2 cellular contexts compared by ENCODE assay signal in genomic region chr4:134756456-134756855, GRCh38.
TF ChIP-seq lines count a peak whose summit lies in the region.

No MANE protein-coding gene starts in this region.

TF ChIP-seq in SK-N-SH, 30 proteins besides CTCF, POLR2A, EP300 and RAD21 (continued from another document):
- TF ChIP-seq REST (IDR thresholded peaks at IDR 0.05; ENCODE audit: low read depth, low read length) (no peak), MEF2A (IDR thresholded peaks at IDR 0.05; ENCODE audit: borderline replicate concordance, low read depth) (no peak), SIN3A (IDR thresholded peaks at IDR 0.05; ENCODE audit: borderline replicate concordance, low read depth, low read length) (no peak), MAX (IDR thresholded peaks at IDR 0.05; ENCODE audit: low read depth) (no peak), TEAD4 (IDR thresholded peaks at IDR 0.05; ENCODE audit: borderline replicate concordance, insufficient read depth) (no peak), POLR2AphosphoS5 (IDR thresholded peaks at IDR 0.05; ENCODE audit: low read depth, low read length) (no peak), USF1 (IDR thresholded peaks at IDR 0.05; ENCODE audit: borderline replicate concordance, low read depth) (no peak), FOSL2 (IDR thresholded peaks at IDR 0.05; ENCODE audit: borderline replicate concordance, low read depth) (no peak), YY1 (IDR thresholded peaks at IDR 0.05; ENCODE audit: low read depth) (no peak), RCOR1 (IDR thresholded peaks at IDR 0.05; ENCODE audit: low read length) (no peak), RXRA (IDR thresholded peaks at IDR 0.05; ENCODE audit: borderline replicate concordance, low read depth) (no peak), MXI1 (IDR thresholded peaks at IDR 0.05; ENCODE audit: low read depth, low read length) (no peak), FOXM1 (IDR thresholded peaks at IDR 0.05; ENCODE audit: low read depth) (no peak), FOXJ3 (CRISPR knock-in tag; IDR thresholded peaks at IDR 0.05) (no peak)

TF ChIP-seq in SK-N-SH treated with all-trans-retinoic acid at 6 μM for 48 hours, 23 proteins besides CTCF, POLR2A, EP300 and RAD21 (continued from another document):
- TF ChIP-seq TOX (CRISPR knock-in tag; IDR thresholded peaks at IDR 0.05; ENCODE audit: borderline replicate concordance), result no peak
- TF ChIP-seq SNAI2 (CRISPR knock-in tag; IDR thresholded peaks at IDR 0.05), result no peak
- TF ChIP-seq PPARA (CRISPR knock-in tag; IDR thresholded peaks at IDR 0.05; ENCODE audit: borderline replicate concordance), result no peak
- TF ChIP-seq POU6F1 (CRISPR knock-in tag; IDR thresholded peaks at IDR 0.05; ENCODE audit: borderline replicate concordance, low read depth), result no peak
- TF ChIP-seq TSHZ2 (CRISPR knock-in tag; IDR thresholded peaks at IDR 0.05), result no peak
- TF ChIP-seq TCF4 (CRISPR knock-in tag; IDR thresholded peaks at IDR 0.05; ENCODE audit: borderline replicate concordance), result no peak
- TF ChIP-seq ESRRG (CRISPR knock-in tag; IDR thresholded peaks at IDR 0.05), result no peak
- no peak for TF ChIP-seq ARNTL (CRISPR knock-in tag; IDR thresholded peaks at IDR 0.05; ENCODE audit: borderline replicate concordance, low read depth)
- TF ChIP-seq ISL1 (CRISPR knock-in tag; IDR thresholded peaks at IDR 0.05), result no peak
- no peak for TF ChIP-seq RARB (CRISPR knock-in tag; IDR thresholded peaks at IDR 0.05)
- TF ChIP-seq GLIS3 (CRISPR knock-in tag; IDR thresholded peaks at IDR 0.05), result no peak
- TF ChIP-seq CSRNP3 (CRISPR knock-in tag; IDR thresholded peaks at IDR 0.05), result no peak
- TF ChIP-seq CREB5 (CRISPR knock-in tag; IDR thresholded peaks at IDR 0.05; ENCODE audit: low read depth), result no peak
